Comparison of ENCODE assay signal across 8 cellular contexts in the genomic region with DNA sequence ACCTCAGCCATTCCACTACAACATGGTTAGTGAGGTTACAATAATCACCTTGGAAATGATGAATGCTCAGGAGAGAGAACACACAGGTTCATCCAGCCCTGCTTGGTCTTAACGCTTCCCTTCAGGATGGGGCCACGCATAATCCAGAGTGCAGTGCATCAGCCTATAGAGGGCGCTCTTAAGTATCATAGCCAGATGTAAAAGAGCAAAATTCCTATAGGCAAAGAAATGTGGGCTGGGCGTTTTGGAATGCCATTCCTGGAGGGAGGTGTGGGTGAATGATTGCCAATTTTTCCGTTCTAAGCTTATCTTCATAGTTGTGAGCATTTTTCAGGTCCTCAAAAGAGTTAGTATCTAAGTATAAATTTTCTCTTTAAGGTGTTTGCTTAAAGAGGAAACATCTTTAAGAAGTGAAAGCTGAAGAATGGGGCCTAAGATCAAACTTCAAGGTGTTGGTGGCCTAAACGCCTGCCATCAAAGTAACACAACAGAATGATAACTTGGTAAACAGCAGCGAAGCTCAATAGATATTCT. TPM values are rescaled to one million over a fixed set of nuclear protein-coding genes. Genes with fewer than 3 reads are reported as not detected.
A peak's percentile ranks its signal among the peaks of the same experiment; 100 is the strongest.
DNase-seq lines count a peak whose midpoint lies in the region; ATAC-seq, FAIRE-seq and TF ChIP-seq lines count a peak whose summit lies in the region.

No MANE protein-coding gene starts in this region.

- H3K4me3 ChIP-seq in upper lobe of right lung, result peak overlapping the region; percentile 20

- no peak for ATAC-seq in foreskin keratinocyte
- ATAC-seq in upper lobe of right lung, result peak; percentile 71
- ATAC-seq in GM19035 (IDR thresholded peaks at IDR 0.05; ENCODE audit: unreplicated experiment), result no peak
- ATAC-seq in GM18868 (IDR thresholded peaks at IDR 0.05; ENCODE audit: unreplicated experiment), result no peak

- H3K27ac ChIP-seq in foreskin keratinocyte (no peak overlapping the region), upper lobe of right lung (no peak overlapping the region)

- H3K4me1 ChIP-seq in foreskin keratinocyte (peaks cover 6% of the 10 kb centered on the region), upper lobe of right lung (peaks cover 20% of the 10 kb centered on the region)

- DNase-seq in CD1c-positive myeloid dendritic cell (ENCODE audit: extremely low spot score), result peak; percentile 48
- peak; percentile 35 for DNase-seq in H54 (ENCODE audit: insufficient read length, low spot score)
- peak in 3 of 5 experiments; percentile 29 to 64 (median 57) for DNase-seq in T-helper 2 cell
- DNase-seq in foreskin keratinocyte, result no peak
- no peak for DNase-seq in upper lobe of right lung
- no peak for DNase-seq in posterior vena cava (ENCODE audit: low spot score)

- intact Hi-C loops in upper lobe of right lung (cut with DNase I) (no loop called here), posterior vena cava (cut with DNase I) (no loop called here)

- FAIRE-seq in H54 (lab: Jason Lieb, UNC), result no peak

- H3K27me3 ChIP-seq in foreskin keratinocyte, result peaks cover 11% of the 10 kb centered on the region
- H3K27me3 ChIP-seq in upper lobe of right lung, result no peaks in the 10 kb centered on the region

- H3K9me3 ChIP-seq in upper lobe of right lung, result no peaks in the 10 kb centered on the region

- no peaks in the 10 kb centered on the region for H3K36me3 ChIP-seq in upper lobe of right lung

- TF ChIP-seq POLR2A in H54 (IDR thresholded peaks at IDR 0.05; ENCODE audit: low read depth, low read length), result no peak

- TF ChIP-seq CTCF in foreskin keratinocyte (conservative IDR thresholded peaks at IDR 0.05) (peak; percentile 51), upper lobe of right lung (IDR thresholded peaks at IDR 0.05) (peak; percentile 57)

RNA-seq across cellular contexts. Expression of a gene that starts 1.8 kb away (rescaled TPM):
- total RNA-seq in foreskin keratinocyte (0.04 TPM in 1 of 2 replicates, not detected in the other), upper lobe of right lung (25.6 TPM), posterior vena cava (10 to 100 TPM; 11.8 to 14.9 TPM)
- not detected in 2 replicates for polyA plus RNA-seq in foreskin keratinocyte

Comparison
In these comparisons a context has a peak if more than half of its experiments do, and no peak if none do; other contexts are left out.
1. DNase-seq: peak in CD1c-positive myeloid dendritic cell (single experiment), H54 (single experiment) and T-helper 2 cell (3 of 5); none in foreskin keratinocyte (0 of 2), upper lobe of right lung (single experiment) and posterior vena cava (single experiment).
2. RNA of a gene that starts 1.8 kb away (total RNA-seq): 25.6 TPM in upper lobe of right lung (single experiment) and 11.8 to 14.9 TPM in posterior vena cava; 0.04 TPM in foreskin keratinocyte; every median in the first group is over 10 times any median in the second.